ENCODE assay signal across 8 cellular contexts in genomic region chr12:92505373-92506340, GRCh38.
DNase-seq lines count a peak whose midpoint lies in the region; ATAC-seq, FAIRE-seq and TF ChIP-seq lines count a peak whose summit lies in the region.

No MANE protein-coding gene starts in this region.

- H3K27me3 ChIP-seq in BLaER1 (no peaks in the 10 kb centered on the region), astrocyte (ENCODE audit: insufficient read depth, low read length) (no peaks in the 10 kb centered on the region)

- peak overlapping the region; percentile 48 for H3K4me3 ChIP-seq in BLaER1
- no peak overlapping the region for H3K4me3 ChIP-seq in astrocyte (ENCODE audit: insufficient read depth, low read depth, low read length)

- H3K9me3 Mint-ChIP-seq in astrocyte (ENCODE audit: unreplicated experiment), result no peaks in the 10 kb centered on the region

- no peaks in the 10 kb centered on the region for H3K36me3 Mint-ChIP-seq in astrocyte (ENCODE audit: low read depth, unreplicated experiment)

- H3K4me1 ChIP-seq in BLaER1, result peaks cover 71% of the 10 kb centered on the region
- no peaks in the 10 kb centered on the region for H3K4me1 ChIP-seq in astrocyte (ENCODE audit: insufficient read depth, low read length)

- H3K36me3 ChIP-seq in BLaER1 (no peaks in the 10 kb centered on the region), astrocyte (ENCODE audit: insufficient read depth, low read length) (no peaks in the 10 kb centered on the region)

- peak overlapping the region; percentile 74 for H2AFZ ChIP-seq in astrocyte (ENCODE audit: low read depth, low read length)

- H3K9ac ChIP-seq in BLaER1, result peak overlapping the region; percentile 77
- H3K9ac ChIP-seq in astrocyte (ENCODE audit: low read length), result peak overlapping the region; percentile 22

- peaks cover 15% of the 10 kb centered on the region for H3K4me1 Mint-ChIP-seq in astrocyte (ENCODE audit: low read depth, unreplicated experiment)

- H3K27ac ChIP-seq in BLaER1, result peak overlapping the region; percentile 90
- H3K27ac ChIP-seq in astrocyte (ENCODE audit: low read depth, low read length), result no peak overlapping the region

- DNase-seq in astrocyte (ENCODE audit: low read depth) (peak; percentile 3), kidney tubule cell (ENCODE audit: low spot score) (peak; percentile 33), mesenteric fat pad (ENCODE audit: low spot score) (no peak)
- peak; percentile 36 to 38 for DNase-seq in stimulated activated CD4-positive, alpha-beta T cell treated with anti-CD3 and anti-CD28 coated beads, Interleukin-15, amount 100 ng/mL, for 48 hours (ENCODE audit: low read depth in 2 of 2)

- H3K4me2 ChIP-seq in BLaER1, result peak overlapping the region; percentile 81
- peak overlapping the region; percentile 66 for H3K4me2 ChIP-seq in astrocyte (ENCODE audit: low read length)

- H3K9me3 ChIP-seq in BLaER1 (peaks cover 7% of the 10 kb centered on the region; the same call in 1 of the 2 replicates), astrocyte (ENCODE audit: insufficient read depth, low read depth, low read length) (no peaks in the 10 kb centered on the region)

- peak; percentile 25 for ATAC-seq in GM21447 (IDR thresholded peaks at IDR 0.05; ENCODE audit: unreplicated experiment)
- no peak for ATAC-seq in HG03565 (IDR thresholded peaks at IDR 0.05; ENCODE audit: unreplicated experiment)

- TF ChIP-seq POLR2A in Raji (IDR thresholded peaks at IDR 0.05; ENCODE audit: insufficient read depth, low read depth, low read length), result 0 out of 2 replicates have a peak, but pooled peaks have one; percentile 24

- peak overlapping the region; percentile 85 for H3K27ac Mint-ChIP-seq in astrocyte (ENCODE audit: unreplicated experiment)

- H3K27me3 Mint-ChIP-seq in astrocyte (ENCODE audit: low read depth, unreplicated experiment), result no peaks in the 10 kb centered on the region

- no peaks in the 10 kb centered on the region for H3K79me2 ChIP-seq in astrocyte (ENCODE audit: insufficient read depth, low read length)

- no peak for FAIRE-seq in astrocyte (lab: Jason Lieb, UNC)

- H4K20me1 ChIP-seq in BLaER1 (no peaks in the 10 kb centered on the region), astrocyte (ENCODE audit: insufficient read depth, low read length) (no peaks in the 10 kb centered on the region)

- peak overlapping the region; percentile 14 for H3K4me3 Mint-ChIP-seq in astrocyte (ENCODE audit: unreplicated experiment)

- no peak for TF ChIP-seq CTCF in astrocyte (IDR thresholded peaks at IDR 0.05; ENCODE audit: insufficient read depth, low read depth, low read length)
